In genomic region chr6:149988550-149989336, GRCh38 we compare ENCODE assay signal across 21 cellular contexts. TPM values are rescaled to one million over a fixed set of nuclear protein-coding genes. Genes with fewer than 3 reads are reported as not detected.
DNase-seq lines count a peak whose midpoint lies in the region; ATAC-seq and TF ChIP-seq lines count a peak whose summit lies in the region.
"Had no signal": no experiment of that assay in that cellular context is flagged by ENCODE, and none has a peak within 500 bp of the region (broad histone marks: within the 10 kb centered on the region; RNA-seq: fewer than 3 reads in every experiment).

No MANE protein-coding gene starts in this region.

- no peak overlapping the region for H3K4me3 Mint-ChIP-seq in activated CD8-positive, alpha-beta memory T cell treated with anti-CD3 and anti-CD28 coated beads, Interleukin-2, amount 10 ng/mL, durations not matched to agents 7 days and 5 days
- peak overlapping the region; percentile 71 for H3K4me3 Mint-ChIP-seq in stimulated activated effector memory CD8-positive, alpha-beta T cell treated with anti-CD3 and anti-CD28 coated beads, Interleukin-12 subunit alpha, Interleukin-12 subunit beta, amount 100 ng/mL, for 72 hours

- no peaks in the 10 kb centered on the region for H3K9me2 ChIP-seq in SK-N-SH

- H4K20me1 ChIP-seq in SK-N-SH (ENCODE audit: insufficient read depth): no peaks in the 10 kb centered on the region

- no peak for TF ChIP-seq CTCF in SK-N-SH (IDR thresholded peaks at IDR 0.05)

- peak overlapping the region; percentile 66 for H3K4me3 ChIP-seq in Jurkat, Clone E6-1 (ENCODE audit: low read length)
- H3K4me3 ChIP-seq in SK-N-SH (ENCODE audit: low read depth in 2 of 2, low read length in 1 of 2): no peak overlapping the region
- H3K4me3 ChIP-seq: esophagus muscularis mucosa, lung, MG63, tibial artery had no signal

- whole genome bisulfite sequencing in SK-N-SH (ENCODE audit: low lambda C conversion rate): 12% methylated on average over 15 of the region's 17 CpGs

- H3K36me3 ChIP-seq in SK-N-SH (replicated peaks in 1 of 2; ENCODE audit: control insufficient read depth in 1 of 2, insufficient read depth in 2 of 2, low read length in 1 of 2): no peaks in the 10 kb centered on the region
- H3K36me3 ChIP-seq: esophagus muscularis mucosa, MG63, tibial artery had no signal

- no peaks in the 10 kb centered on the region for H3K4me1 ChIP-seq in SK-N-SH (ENCODE audit: control insufficient read depth in 1 of 2, insufficient read depth in 2 of 2, low read depth in 1 of 2, low read length in 1 of 2)

- H3K79me2 ChIP-seq in SK-N-SH (ENCODE audit: insufficient read depth): no peaks in the 10 kb centered on the region

- H3K4me2 ChIP-seq in SK-N-SH: no peak overlapping the region

- H3K4me1 Mint-ChIP-seq in activated CD8-positive, alpha-beta memory T cell treated with anti-CD3 and anti-CD28 coated beads, Interleukin-2, amount 10 ng/mL, durations not matched to agents 7 days and 5 days: peaks cover 32% of the 10 kb centered on the region
- H3K4me1 Mint-ChIP-seq in stimulated activated effector memory CD8-positive, alpha-beta T cell treated with anti-CD3 and anti-CD28 coated beads, Interleukin-12 subunit alpha, Interleukin-12 subunit beta, amount 100 ng/mL, for 72 hours: peaks cover 48% of the 10 kb centered on the region

- peaks cover 93% of the 10 kb centered on the region for H3K27me3 Mint-ChIP-seq in activated CD8-positive, alpha-beta memory T cell treated with anti-CD3 and anti-CD28 coated beads, Interleukin-2, amount 10 ng/mL, durations not matched to agents 7 days and 5 days

- H3K9me3 Mint-ChIP-seq in activated CD8-positive, alpha-beta memory T cell treated with anti-CD3 and anti-CD28 coated beads, Interleukin-2, amount 10 ng/mL, durations not matched to agents 7 days and 5 days (ENCODE audit: low read depth): peaks cover 6% of the 10 kb centered on the region
- peaks cover 5% of the 10 kb centered on the region for H3K9me3 Mint-ChIP-seq in stimulated activated effector memory CD8-positive, alpha-beta T cell treated with anti-CD3 and anti-CD28 coated beads, Interleukin-12 subunit alpha, Interleukin-12 subunit beta, amount 100 ng/mL, for 72 hours

- CTCF ChIA-PET in activated CD8-positive, alpha-beta memory T cell treated with anti-CD3 and anti-CD28 coated beads, Interleukin-2, amount 10 ng/mL, durations not matched to agents 7 days and 5 days (lab: Charles Lee): interaction anchor here (4.4 kb wide), 1 partner anchor 28 kb away, joined by 23 read pairs; no protein-coding TSS in a partner anchor
- CTCF ChIA-PET in SK-N-SH (lab: Yijun Ruan, JAX): no interaction called here

- POLR2A ChIA-PET in SK-N-SH (lab: Yijun Ruan, JAX): no interaction called here

- peak; percentile 30 for DNase-seq in activated CD8-positive, alpha-beta memory T cell treated with anti-CD3 and anti-CD28 coated beads, Interleukin-2, amount 10 ng/mL, durations not matched to agents 7 days and 5 days
- no peak for DNase-seq in activated CD8-positive, alpha-beta memory T cell treated with anti-CD3 and anti-CD28 coated beads for 24 hours
- DNase-seq in Jurkat, Clone E6-1 (ENCODE audit: low read depth, low spot score): no peak
- DNase-seq in iPS-NIHi11 (ENCODE audit: low spot score): peak; percentile 55
- DNase-seq in stimulated activated effector memory CD8-positive, alpha-beta T cell treated with anti-CD3 and anti-CD28 coated beads, Interleukin-12 subunit alpha, Interleukin-12 subunit beta, amount 100 ng/mL, for 72 hours (ENCODE audit: low spot score in 2 of 2): no peak
- no peak for DNase-seq in SK-N-SH
- no peak for DNase-seq in NCI-H128 (lab: John Stamatoyannopoulos, UW; ENCODE audit: unreplicated experiment)
- DNase-seq in NCI-H82 (lab: John Stamatoyannopoulos, UW): no peak
- DNase-seq: ACHN, DMS79 treated with DMSO at 0.1 percent for 48 hours, MG63, NCI-H1694, NCI-H345 had no signal

- no peak overlapping the region for H3K27ac ChIP-seq in SK-N-SH (ENCODE audit: low read depth in 2 of 2, low read length in 1 of 2)
- H3K27ac ChIP-seq: esophagus muscularis mucosa, tibial artery had no signal

- peak overlapping the region; percentile 54 for H3K27ac Mint-ChIP-seq in activated CD8-positive, alpha-beta memory T cell treated with anti-CD3 and anti-CD28 coated beads, Interleukin-2, amount 10 ng/mL, durations not matched to agents 7 days and 5 days
- no peak overlapping the region for H3K27ac Mint-ChIP-seq in stimulated activated effector memory CD8-positive, alpha-beta T cell treated with anti-CD3 and anti-CD28 coated beads, Interleukin-12 subunit alpha, Interleukin-12 subunit beta, amount 100 ng/mL, for 72 hours
- H3K27ac Mint-ChIP-seq: CD8-positive, alpha-beta T cell had no signal

- ATAC-seq in activated CD8-positive, alpha-beta memory T cell treated with anti-CD3 and anti-CD28 coated beads, Interleukin-2, amount 10 ng/mL, durations not matched to agents 7 days and 5 days: no peak
- no peak for ATAC-seq in stimulated activated effector memory CD8-positive, alpha-beta T cell treated with anti-CD3 and anti-CD28 coated beads, Interleukin-12 subunit alpha, Interleukin-12 subunit beta, amount 100 ng/mL, for 72 hours
- ATAC-seq: CD8-positive, alpha-beta T cell; SK-N-SH treated with all-trans-retinoic acid at 6 μM for 48 hours had no signal

- no peak for TF ChIP-seq EP300 in SK-N-SH (IDR thresholded peaks at IDR 0.05; ENCODE audit: borderline replicate concordance in 1 of 2, low read depth in 1 of 2, low read length in 1 of 2)

- H3K9ac ChIP-seq in SK-N-SH: no peak overlapping the region

- no peak for TF ChIP-seq RAD21 in SK-N-SH (IDR thresholded peaks at IDR 0.05; ENCODE audit: low read length)

- peaks cover 78% of the 10 kb centered on the region for H3K27me3 ChIP-seq in SK-N-SH (ENCODE audit: insufficient read depth)

- H3K9me3 ChIP-seq in SK-N-SH: 0 out of 2 replicates have a peak, but pooled peaks cover 7% of the 10 kb centered on the region

- no peak overlapping the region for H2AFZ ChIP-seq in SK-N-SH (ENCODE audit: low read depth)

- H3F3A ChIP-seq in SK-N-SH (replicated peaks; ENCODE audit: insufficient read depth): no peaks in the 10 kb centered on the region

- H3K36me3 Mint-ChIP-seq in activated CD8-positive, alpha-beta memory T cell treated with anti-CD3 and anti-CD28 coated beads, Interleukin-2, amount 10 ng/mL, durations not matched to agents 7 days and 5 days: peaks cover 11% of the 10 kb centered on the region
- peaks cover 6% of the 10 kb centered on the region for H3K36me3 Mint-ChIP-seq in stimulated activated effector memory CD8-positive, alpha-beta T cell treated with anti-CD3 and anti-CD28 coated beads, Interleukin-12 subunit alpha, Interleukin-12 subunit beta, amount 100 ng/mL, for 72 hours
- H3K36me3 Mint-ChIP-seq: CD8-positive, alpha-beta T cell had no signal

TF ChIP-seq in SK-N-SH, 30 proteins besides CTCF, POLR2A, EP300 and RAD21:
- TF ChIP-seq RXRA (IDR thresholded peaks at IDR 0.05; ENCODE audit: borderline replicate concordance, low read depth) (no peak), CHD2 (IDR thresholded peaks at IDR 0.05; ENCODE audit: low read length, partially characterized antibody) (no peak), TCF12 (IDR thresholded peaks at IDR 0.05) (no peak), POLR2AphosphoS5 (IDR thresholded peaks at IDR 0.05; ENCODE audit: low read depth, low read length) (no peak), USF2 (IDR thresholded peaks at IDR 0.05; ENCODE audit: borderline replicate concordance, low read depth, low read length) (no peak), NRF1 (IDR thresholded peaks at IDR 0.05; ENCODE audit: low read depth, low read length) (no peak), YY1 (IDR thresholded peaks at IDR 0.05; ENCODE audit: low read depth) (no peak)

RNA-seq across cellular contexts. Expression of gene ULBP1, which starts 25.0 kb away (rescaled TPM):
- total RNA-seq in activated CD8-positive, alpha-beta memory T cell treated with anti-CD3 and anti-CD28 coated beads, Interleukin-2, amount 10 ng/mL, durations not matched to agents 7 days and 5 days: 1 to 10 TPM in 1 of 2 experiments, under 1 TPM in 1; 0.82 to 1.2 TPM
- 8.6 TPM for polyA plus RNA-seq in Jurkat, Clone E6-1 (2012; ENCODE audit: insufficient read depth, insufficient read length)
- polyA plus RNA-seq in SK-N-SH (2012; rRNA removed): 0.02 TPM in 1 of 2 replicates, not detected in the other
- polyA plus RNA-seq in SK-N-SH (2012; cell fraction: cytosol; rRNA removed): 0.03 TPM in 2 replicates
- 0.01 and 0.02 TPM in 2 replicates for polyA plus RNA-seq in SK-N-SH (2012; cell fraction: nucleus; rRNA removed)

RNA-seq across cellular contexts. Expression of gene RAET1L, which starts 36.6 kb away (rescaled TPM):
- total RNA-seq in activated CD8-positive, alpha-beta memory T cell treated with anti-CD3 and anti-CD28 coated beads, Interleukin-2, amount 10 ng/mL, durations not matched to agents 7 days and 5 days: not detected
- not detected for polyA plus RNA-seq in Jurkat, Clone E6-1 (2012; ENCODE audit: insufficient read depth, insufficient read length)
- polyA plus RNA-seq in SK-N-SH (2012; rRNA removed): not detected in 2 replicates
- polyA plus RNA-seq in SK-N-SH (2012; cell fraction: cytosol; rRNA removed): not detected in 2 replicates
- 0.05 TPM in 1 of 2 replicates, not detected in the other for polyA plus RNA-seq in SK-N-SH (2012; cell fraction: nucleus; rRNA removed)
- total RNA-seq: cardiac septum; CD8-positive, alpha-beta T cell; esophagus muscularis mucosa; glomerular endothelial cell; lung had no signal
- polyA plus RNA-seq: neural cell had no signal

RNA-seq across cellular contexts. Expression of gene ULBP2, which starts 46.9 kb away (rescaled TPM):
- total RNA-seq in activated CD8-positive, alpha-beta memory T cell treated with anti-CD3 and anti-CD28 coated beads, Interleukin-2, amount 10 ng/mL, durations not matched to agents 7 days and 5 days: under 1 TPM; 0.80 to 0.99 TPM
- polyA plus RNA-seq in Jurkat, Clone E6-1 (2012; ENCODE audit: insufficient read depth, insufficient read length): 17.5 TPM
- polyA plus RNA-seq in SK-N-SH (2012; rRNA removed): 5.0 and 5.3 TPM in 2 replicates
- polyA plus RNA-seq in SK-N-SH (2012; cell fraction: cytosol; rRNA removed): 3.6 and 3.7 TPM in 2 replicates
- polyA plus RNA-seq in SK-N-SH (2012; cell fraction: nucleus; rRNA removed): 3.8 and 4.5 TPM in 2 replicates

Comparison
In these comparisons a context has a peak if more than half of its experiments do, and no peak if none do; other contexts are left out.
1. DNase-seq: peak in activated CD8-positive, alpha-beta memory T cell treated with anti-CD3 and anti-CD28 coated beads, Interleukin-2, amount 10 ng/mL, durations not matched to agents 7 days and 5 days (single experiment) and iPS-NIHi11 (single experiment); none in activated CD8-positive, alpha-beta memory T cell treated with anti-CD3 and anti-CD28 coated beads for 24 hours (single experiment), Jurkat, Clone E6-1 (single experiment), stimulated activated effector memory CD8-positive, alpha-beta T cell treated with anti-CD3 and anti-CD28 coated beads, Interleukin-12 subunit alpha, Interleukin-12 subunit beta, amount 100 ng/mL, for 72 hours (0 of 2), SK-N-SH (single experiment), NCI-H128 (single experiment) and NCI-H82 (single experiment).